Comparison of ENCODE assay signal across 1 cellular context in genomic region chr3:136142592-136142991, GRCh38.
TF ChIP-seq lines count a peak whose summit lies in the region.

No MANE protein-coding gene starts in this region.

TF ChIP-seq in HepG2, 621 proteins besides CTCF, POLR2A, EP300 and RAD21 (continued from another document):
- TF ChIP-seq, protein P1, sequence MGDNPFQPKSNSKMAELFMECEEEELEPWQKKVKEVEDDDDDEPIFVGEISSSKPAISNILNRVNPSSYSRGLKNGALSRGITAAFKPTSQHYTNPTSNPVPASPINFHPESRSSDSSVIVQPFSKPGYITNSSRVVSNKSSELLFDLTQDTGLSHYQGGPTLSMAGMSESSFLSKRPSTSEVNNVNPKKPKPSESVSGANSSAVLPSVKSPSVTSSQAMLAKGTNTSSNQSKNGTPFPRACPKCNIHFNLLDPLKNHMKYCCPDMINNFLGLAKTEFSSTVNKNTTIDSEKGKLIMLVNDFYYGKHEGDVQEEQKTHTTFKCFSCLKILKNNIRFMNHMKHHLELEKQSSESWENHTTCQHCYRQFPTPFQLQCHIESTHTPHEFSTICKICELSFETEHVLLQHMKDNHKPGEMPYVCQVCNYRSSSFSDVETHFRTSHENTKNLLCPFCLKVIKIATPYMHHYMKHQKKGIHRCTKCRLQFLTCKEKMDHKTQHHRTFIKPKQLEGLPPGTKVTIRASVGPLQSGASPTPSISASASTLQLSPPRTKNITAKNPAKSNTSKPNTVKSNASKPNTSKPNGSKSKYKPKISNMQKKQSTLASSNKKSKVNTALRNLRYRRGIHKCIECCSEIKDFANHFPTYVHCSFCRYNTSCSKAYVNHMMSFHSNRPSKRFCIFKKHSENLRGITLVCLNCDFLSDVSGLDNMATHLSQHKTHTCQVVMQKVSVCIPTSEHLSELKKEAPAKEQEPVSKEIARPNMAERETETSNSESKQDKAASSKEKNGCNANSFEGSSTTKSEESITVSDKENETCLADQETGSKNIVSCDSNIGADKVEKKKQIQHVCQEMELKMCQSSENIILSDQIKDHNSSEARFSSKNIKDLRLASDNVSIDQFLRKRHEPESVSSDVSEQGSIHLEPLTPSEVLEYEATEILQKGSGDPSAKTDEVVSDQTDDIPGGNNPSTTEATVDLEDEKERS (CRISPR knock-in tag; IDR thresholded peaks at IDR 0.05), result no peak
- TF ChIP-seq NFE2L2 (IDR thresholded peaks at IDR 0.05; ENCODE audit: low read length) (no peak), ZNF761 (CRISPR knock-in tag; conservative IDR thresholded peaks at IDR 0.05) (no peak), ZNF121 (CRISPR knock-in tag; IDR thresholded peaks at IDR 0.05) (no peak), KDM2A (CRISPR knock-in tag; IDR thresholded peaks at IDR 0.05; ENCODE audit: borderline replicate concordance, low read depth) (no peak), PLRG1 (conservative IDR thresholded peaks at IDR 0.05) (no peak), NFYC (CRISPR knock-in tag; IDR thresholded peaks at IDR 0.05) (no peak), MAFK (conservative IDR thresholded peaks at IDR 0.05 in 1 of 2, IDR thresholded peaks at IDR 0.05 in 1 of 2; ENCODE audit: low read length in 2 of 2) (0 out of 4 replicates have a peak, but pooled peaks of 1 of the 2 experiments have one; percentile 1), KMT2B (CRISPR knock-in tag; IDR thresholded peaks at IDR 0.05) (no peak), KLF9 (CRISPR knock-in tag; IDR thresholded peaks at IDR 0.05; ENCODE audit: low read depth) (no peak), KLF15 (CRISPR knock-in tag; IDR thresholded peaks at IDR 0.05; ENCODE audit: borderline replicate concordance) (no peak), HMGXB3 (CRISPR knock-in tag; IDR thresholded peaks at IDR 0.05; ENCODE audit: borderline replicate concordance) (no peak), ZBTB8A (CRISPR knock-in tag; IDR thresholded peaks at IDR 0.05; ENCODE audit: borderline replicate concordance, low read depth) (no peak), ZNF333 (CRISPR knock-in tag; IDR thresholded peaks at IDR 0.05; ENCODE audit: borderline replicate concordance) (no peak), NR2F1 (CRISPR knock-in tag; IDR thresholded peaks at IDR 0.05) (no peak), ZNF678 (CRISPR knock-in tag; IDR thresholded peaks at IDR 0.05) (no peak), ZNF784 (CRISPR knock-in tag; IDR thresholded peaks at IDR 0.05; ENCODE audit: borderline replicate concordance) (no peak), MEIS2 (CRISPR knock-in tag; IDR thresholded peaks at IDR 0.05) (no peak), ZNF709 (CRISPR knock-in tag; IDR thresholded peaks at IDR 0.05) (no peak)
- TF ChIP-seq, protein P2, sequence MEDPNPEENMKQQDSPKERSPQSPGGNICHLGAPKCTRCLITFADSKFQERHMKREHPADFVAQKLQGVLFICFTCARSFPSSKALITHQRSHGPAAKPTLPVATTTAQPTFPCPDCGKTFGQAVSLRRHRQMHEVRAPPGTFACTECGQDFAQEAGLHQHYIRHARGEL (CRISPR knock-in tag; IDR thresholded peaks at IDR 0.05), result no peak
- TF ChIP-seq, protein P3, sequence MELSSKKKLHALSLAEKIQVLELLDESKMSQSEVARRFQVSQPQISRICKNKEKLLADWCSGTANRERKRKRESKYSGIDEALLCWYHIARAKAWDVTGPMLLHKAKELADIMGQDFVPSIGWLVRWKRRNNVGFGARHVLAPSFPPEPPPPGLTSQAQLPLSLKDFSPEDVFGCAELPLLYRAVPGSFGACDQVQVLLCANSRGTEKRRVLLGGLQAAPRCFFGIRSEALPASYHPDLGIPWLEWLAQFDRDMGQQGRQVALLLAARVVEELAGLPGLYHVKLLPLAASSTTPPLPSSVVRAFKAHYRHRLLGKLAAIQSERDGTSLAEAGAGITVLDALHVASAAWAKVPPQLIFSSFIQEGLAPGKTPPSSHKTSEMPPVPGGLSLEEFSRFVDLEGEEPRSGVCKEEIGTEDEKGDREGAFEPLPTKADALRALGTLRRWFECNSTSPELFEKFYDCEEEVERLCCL (CRISPR knock-in tag; IDR thresholded peaks at IDR 0.05; ENCODE audit: borderline replicate concordance), result no peak
- TF ChIP-seq, protein P4, sequence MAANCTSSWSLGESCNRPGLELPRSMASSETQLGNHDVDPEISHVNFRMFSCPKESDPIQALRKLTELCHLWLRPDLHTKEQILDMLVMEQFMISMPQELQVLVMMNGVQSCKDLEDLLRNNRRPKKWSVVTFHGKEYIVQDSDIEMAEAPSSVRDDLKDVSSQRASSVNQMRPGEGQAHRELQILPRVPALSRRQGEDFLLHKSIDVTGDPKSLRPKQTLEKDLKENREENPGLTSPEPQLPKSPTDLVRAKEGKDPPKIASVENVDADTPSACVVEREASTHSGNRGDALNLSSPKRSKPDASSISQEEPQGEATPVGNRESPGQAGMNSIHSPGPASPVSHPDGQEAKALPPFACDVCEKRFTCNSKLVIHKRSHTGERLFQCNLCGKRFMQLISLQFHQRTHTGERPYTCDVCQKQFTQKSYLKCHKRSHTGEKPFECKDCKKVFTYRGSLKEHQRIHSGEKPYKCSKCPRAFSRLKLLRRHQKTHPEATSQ (CRISPR knock-in tag; IDR thresholded peaks at IDR 0.05; ENCODE audit: borderline replicate concordance), result no peak
- TF ChIP-seq, protein P5, sequence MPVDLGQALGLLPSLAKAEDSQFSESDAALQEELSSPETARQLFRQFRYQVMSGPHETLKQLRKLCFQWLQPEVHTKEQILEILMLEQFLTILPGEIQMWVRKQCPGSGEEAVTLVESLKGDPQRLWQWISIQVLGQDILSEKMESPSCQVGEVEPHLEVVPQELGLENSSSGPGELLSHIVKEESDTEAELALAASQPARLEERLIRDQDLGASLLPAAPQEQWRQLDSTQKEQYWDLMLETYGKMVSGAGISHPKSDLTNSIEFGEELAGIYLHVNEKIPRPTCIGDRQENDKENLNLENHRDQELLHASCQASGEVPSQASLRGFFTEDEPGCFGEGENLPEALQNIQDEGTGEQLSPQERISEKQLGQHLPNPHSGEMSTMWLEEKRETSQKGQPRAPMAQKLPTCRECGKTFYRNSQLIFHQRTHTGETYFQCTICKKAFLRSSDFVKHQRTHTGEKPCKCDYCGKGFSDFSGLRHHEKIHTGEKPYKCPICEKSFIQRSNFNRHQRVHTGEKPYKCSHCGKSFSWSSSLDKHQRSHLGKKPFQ (CRISPR knock-in tag; IDR thresholded peaks at IDR 0.05; ENCODE audit: insufficient replicate concordance), result no peak
TF ChIP-seq in HepG2: peak in this region for 13.
